ENCODE assay signal across 1 cellular context in the genomic region with DNA sequence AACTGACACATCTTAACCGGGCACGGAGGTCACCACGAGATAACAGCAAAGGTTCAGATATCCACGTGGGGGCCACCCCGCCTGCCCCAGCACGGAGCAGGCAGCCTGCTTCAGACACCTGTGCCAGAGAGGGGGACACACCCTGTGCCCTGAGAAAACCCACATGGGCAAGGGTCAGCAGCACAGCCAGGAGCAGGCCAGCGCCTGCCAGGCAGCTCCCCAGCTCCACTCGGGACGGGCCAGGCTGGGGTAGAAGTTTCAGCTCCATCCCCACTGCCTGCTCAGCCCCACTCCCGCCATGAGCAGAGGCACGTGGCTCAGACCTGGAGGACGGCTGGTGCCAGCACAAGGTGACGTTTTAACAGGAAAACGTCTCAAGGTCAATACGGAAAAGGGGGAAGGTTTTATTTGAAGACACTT.
TF ChIP-seq lines count a peak whose summit lies in the region.

No MANE protein-coding gene starts in this region.

TF ChIP-seq in HepG2, 621 proteins besides CTCF, POLR2A, EP300 and RAD21:
- TF ChIP-seq AGO2 (optimal IDR thresholded peaks at IDR 0.05; ENCODE audit: low read depth, low read length), result peak; percentile 54
- TF ChIP-seq, protein P1, sequence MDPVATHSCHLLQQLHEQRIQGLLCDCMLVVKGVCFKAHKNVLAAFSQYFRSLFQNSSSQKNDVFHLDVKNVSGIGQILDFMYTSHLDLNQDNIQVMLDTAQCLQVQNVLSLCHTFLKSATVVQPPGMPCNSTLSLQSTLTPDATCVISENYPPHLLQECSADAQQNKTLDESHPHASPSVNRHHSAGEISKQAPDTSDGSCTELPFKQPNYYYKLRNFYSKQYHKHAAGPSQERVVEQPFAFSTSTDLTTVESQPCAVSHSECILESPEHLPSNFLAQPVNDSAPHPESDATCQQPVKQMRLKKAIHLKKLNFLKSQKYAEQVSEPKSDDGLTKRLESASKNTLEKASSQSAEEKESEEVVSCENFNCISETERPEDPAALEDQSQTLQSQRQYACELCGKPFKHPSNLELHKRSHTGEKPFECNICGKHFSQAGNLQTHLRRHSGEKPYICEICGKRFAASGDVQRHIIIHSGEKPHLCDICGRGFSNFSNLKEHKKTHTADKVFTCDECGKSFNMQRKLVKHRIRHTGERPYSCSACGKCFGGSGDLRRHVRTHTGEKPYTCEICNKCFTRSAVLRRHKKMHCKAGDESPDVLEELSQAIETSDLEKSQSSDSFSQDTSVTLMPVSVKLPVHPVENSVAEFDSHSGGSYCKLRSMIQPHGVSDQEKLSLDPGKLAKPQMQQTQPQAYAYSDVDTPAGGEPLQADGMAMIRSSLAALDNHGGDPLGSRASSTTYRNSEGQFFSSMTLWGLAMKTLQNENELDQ (CRISPR knock-in tag; IDR thresholded peaks at IDR 0.05; ENCODE audit: borderline replicate concordance), result no peak
- no peak for TF ChIP-seq SP2 (CRISPR knock-in tag; IDR thresholded peaks at IDR 0.05)
- TF ChIP-seq DR1 (CRISPR knock-in tag; IDR thresholded peaks at IDR 0.05), result no peak
- TF ChIP-seq, protein P2, sequence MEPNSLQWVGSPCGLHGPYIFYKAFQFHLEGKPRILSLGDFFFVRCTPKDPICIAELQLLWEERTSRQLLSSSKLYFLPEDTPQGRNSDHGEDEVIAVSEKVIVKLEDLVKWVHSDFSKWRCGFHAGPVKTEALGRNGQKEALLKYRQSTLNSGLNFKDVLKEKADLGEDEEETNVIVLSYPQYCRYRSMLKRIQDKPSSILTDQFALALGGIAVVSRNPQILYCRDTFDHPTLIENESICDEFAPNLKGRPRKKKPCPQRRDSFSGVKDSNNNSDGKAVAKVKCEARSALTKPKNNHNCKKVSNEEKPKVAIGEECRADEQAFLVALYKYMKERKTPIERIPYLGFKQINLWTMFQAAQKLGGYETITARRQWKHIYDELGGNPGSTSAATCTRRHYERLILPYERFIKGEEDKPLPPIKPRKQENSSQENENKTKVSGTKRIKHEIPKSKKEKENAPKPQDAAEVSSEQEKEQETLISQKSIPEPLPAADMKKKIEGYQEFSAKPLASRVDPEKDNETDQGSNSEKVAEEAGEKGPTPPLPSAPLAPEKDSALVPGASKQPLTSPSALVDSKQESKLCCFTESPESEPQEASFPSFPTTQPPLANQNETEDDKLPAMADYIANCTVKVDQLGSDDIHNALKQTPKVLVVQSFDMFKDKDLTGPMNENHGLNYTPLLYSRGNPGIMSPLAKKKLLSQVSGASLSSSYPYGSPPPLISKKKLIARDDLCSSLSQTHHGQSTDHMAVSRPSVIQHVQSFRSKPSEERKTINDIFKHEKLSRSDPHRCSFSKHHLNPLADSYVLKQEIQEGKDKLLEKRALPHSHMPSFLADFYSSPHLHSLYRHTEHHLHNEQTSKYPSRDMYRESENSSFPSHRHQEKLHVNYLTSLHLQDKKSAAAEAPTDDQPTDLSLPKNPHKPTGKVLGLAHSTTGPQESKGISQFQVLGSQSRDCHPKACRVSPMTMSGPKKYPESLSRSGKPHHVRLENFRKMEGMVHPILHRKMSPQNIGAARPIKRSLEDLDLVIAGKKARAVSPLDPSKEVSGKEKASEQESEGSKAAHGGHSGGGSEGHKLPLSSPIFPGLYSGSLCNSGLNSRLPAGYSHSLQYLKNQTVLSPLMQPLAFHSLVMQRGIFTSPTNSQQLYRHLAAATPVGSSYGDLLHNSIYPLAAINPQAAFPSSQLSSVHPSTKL (CRISPR knock-in tag; IDR thresholded peaks at IDR 0.05), result no peak
